9 cellular contexts compared by ENCODE assay signal in the genomic region with DNA sequence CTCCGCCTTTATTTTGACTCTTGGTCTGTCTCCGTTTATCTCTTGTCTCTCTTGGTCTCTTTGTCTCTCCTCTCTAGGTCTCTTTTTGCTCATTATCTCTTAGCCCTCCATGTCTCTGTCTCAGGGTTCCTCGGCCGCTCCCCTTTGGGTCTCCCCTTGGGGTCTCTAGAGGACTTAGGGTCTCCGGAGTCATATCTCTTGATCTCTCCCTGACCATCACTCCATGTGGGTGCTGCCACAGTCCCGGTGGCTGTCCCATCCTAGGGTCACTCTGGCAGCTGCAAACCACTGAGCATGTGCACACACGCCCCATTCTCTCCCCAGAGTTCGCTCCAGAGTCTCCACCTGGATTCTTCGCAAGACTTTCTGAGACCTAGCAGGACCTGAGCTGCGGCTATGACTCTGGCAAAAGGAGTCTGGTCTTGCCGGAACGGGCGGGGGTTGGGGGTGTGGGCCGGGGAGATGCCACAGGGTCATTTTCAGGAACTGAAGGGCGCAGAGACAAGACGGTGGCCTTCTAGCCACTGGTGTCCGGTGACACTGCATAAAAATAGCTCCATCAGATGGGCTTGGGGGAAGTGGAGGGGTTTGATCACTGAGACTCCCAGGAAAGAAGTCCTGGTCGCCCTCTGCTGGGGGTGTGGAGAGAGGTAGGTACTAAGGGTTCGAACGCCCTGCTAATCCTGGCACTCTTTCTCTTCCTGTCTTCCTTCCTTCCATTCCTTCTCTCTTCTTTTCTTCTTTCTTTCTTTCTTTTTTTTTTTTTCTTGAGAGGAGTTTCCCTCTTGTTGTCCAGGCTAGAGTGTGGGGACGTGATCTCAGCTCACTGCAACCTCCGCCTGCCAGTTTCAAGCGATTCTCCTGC. TPM values are rescaled to one million over a fixed set of nuclear protein-coding genes. Genes with fewer than 3 reads are reported as not detected.
DNase-seq lines count a peak whose midpoint lies in the region; ATAC-seq and TF ChIP-seq lines count a peak whose summit lies in the region.
"Had no signal": no experiment of that assay in that cellular context is flagged by ENCODE, and none has a peak within 500 bp of the region (broad histone marks: within the 10 kb centered on the region; RNA-seq: fewer than 3 reads in every experiment).

No MANE protein-coding gene starts in this region.

- intact Hi-C loops in left lung (cut with DNase I): no loop called here

- TF ChIP-seq CTCF in HFFc6 (IDR thresholded peaks at IDR 0.05): peak; percentile 49
- no peak for TF ChIP-seq CTCF in left lung (IDR thresholded peaks at IDR 0.05)

- peaks cover 64% of the 10 kb centered on the region for H3K27me3 Mint-ChIP-seq in CD4-positive, CD25-positive, alpha-beta regulatory T cell
- H3K27me3 Mint-ChIP-seq in HFFc6 (ENCODE audit: insufficient read depth): peaks cover 19% of the 10 kb centered on the region

- peak overlapping the region in 1 of 3 donors; percentile 59 for H3K27ac Mint-ChIP-seq in CD4-positive, CD25-positive, alpha-beta regulatory T cell
- H3K27ac Mint-ChIP-seq in HFFc6: no peak overlapping the region

- peaks cover 14% of the 10 kb centered on the region for H3K27me3 ChIP-seq in CD4-positive, CD25-positive, alpha-beta regulatory T cell (ENCODE audit: control insufficient read depth, insufficient read depth, low read length)
- peaks cover 32 to 58% of the 10 kb centered on the region in 2 donors for H3K27me3 ChIP-seq in left lung

- ATAC-seq in CD4-positive, CD25-positive, alpha-beta regulatory T cell (ENCODE audit: low read depth in 2 of 2): no peak
- ATAC-seq in HG02870 (IDR thresholded peaks at IDR 0.05; ENCODE audit: unreplicated experiment): no peak
- no peak for ATAC-seq in left lung

- peaks cover 0 to 14% (median 9%) of the 10 kb centered on the region in 4 donors for H3K4me1 Mint-ChIP-seq in CD4-positive, CD25-positive, alpha-beta regulatory T cell
- peaks cover 27% of the 10 kb centered on the region for H3K4me1 Mint-ChIP-seq in HFFc6 (ENCODE audit: low read depth)

- H3K36me3 ChIP-seq in CD4-positive, CD25-positive, alpha-beta regulatory T cell (ENCODE audit: control insufficient read depth, insufficient read depth, low read length): no peaks in the 10 kb centered on the region
- no peaks in the 10 kb centered on the region for H3K36me3 ChIP-seq in left lung

- no peak overlapping the region for H3K27ac ChIP-seq in CD4-positive, CD25-positive, alpha-beta regulatory T cell (ENCODE audit: insufficient read depth, low read length, poor library complexity, severe bottlenecking)
- H3K27ac ChIP-seq in left lung: no peak overlapping the region

- DNase-seq in CD4-positive, CD25-positive, alpha-beta regulatory T cell: no peak
- DNase-seq in HFFc6: no peak
- peak; percentile 76 for DNase-seq in SW480 (ENCODE audit: low spot score)
- DNase-seq in iPS-NIHi11 (ENCODE audit: low spot score): peak; percentile 37
- no peak for DNase-seq in NCI-H1436 (lab: John Stamatoyannopoulos, UW)
- no peak for DNase-seq in NCI-H2227 treated with DMSO at 0.1 percent for 48 hours (lab: John Stamatoyannopoulos, UW)
- no peak for DNase-seq in left lung

- H3K9me3 ChIP-seq in CD4-positive, CD25-positive, alpha-beta regulatory T cell (ENCODE audit: control insufficient read depth in 2 of 2, low read length in 2 of 2): no peaks in the 10 kb centered on the region
- no peaks in the 10 kb centered on the region for H3K9me3 ChIP-seq in left lung

- H3K4me3 ChIP-seq in CD4-positive, CD25-positive, alpha-beta regulatory T cell (ENCODE audit: low read depth, low read length): no peak overlapping the region
- H3K4me3 ChIP-seq in left lung: no peak overlapping the region

- no peaks in the 10 kb centered on the region for H3K4me1 ChIP-seq in CD4-positive, CD25-positive, alpha-beta regulatory T cell (ENCODE audit: control insufficient read depth, insufficient read depth, low read length, poor library complexity, severe bottlenecking)
- H3K4me1 ChIP-seq in left lung: peaks cover 0 to 10% of the 10 kb centered on the region in 2 donors

- peaks cover 0 to 8% (median 0%) of the 10 kb centered on the region in 7 donors for H3K9me3 Mint-ChIP-seq in CD4-positive, CD25-positive, alpha-beta regulatory T cell
- peaks cover 23% of the 10 kb centered on the region for H3K9me3 Mint-ChIP-seq in HFFc6

- peaks cover 4% of the 10 kb centered on the region for H3K36me3 Mint-ChIP-seq in CD4-positive, CD25-positive, alpha-beta regulatory T cell
- peaks cover 27% of the 10 kb centered on the region for H3K36me3 Mint-ChIP-seq in HFFc6 (ENCODE audit: low read depth)

- H3K4me3 Mint-ChIP-seq in CD4-positive, CD25-positive, alpha-beta regulatory T cell: peak overlapping the region in 3 of 4 donors; percentile 29 to 49 (median 45)
- peak overlapping the region; percentile 78; the same call in 1 of the 2 replicates for H3K4me3 Mint-ChIP-seq in HFFc6

RNA-seq across cellular contexts. Expression of a gene that starts 1.2 kb away (rescaled TPM):
- total RNA-seq in CD4-positive, CD25-positive, alpha-beta regulatory T cell: not detected
- polyA plus RNA-seq in CD4-positive, CD25-positive, alpha-beta regulatory T cell: not detected
- total RNA-seq in HFFc6 (2021; fragmentation: NEBNext Ultra II Directional; extraction: Animal tissue kit (Norgen Biotek cat#: 25700)): not detected
- total RNA-seq in left lung: not detected

RNA-seq across cellular contexts. Expression of a gene that starts 9.1 kb away (rescaled TPM):
- not detected for total RNA-seq in CD4-positive, CD25-positive, alpha-beta regulatory T cell
- not detected for polyA plus RNA-seq in CD4-positive, CD25-positive, alpha-beta regulatory T cell
- total RNA-seq in HFFc6 (2021; fragmentation: NEBNext Ultra II Directional; extraction: Animal tissue kit (Norgen Biotek cat#: 25700)): 1 to 10 TPM in 2 of 6 experiments, under 1 TPM in 2, not detected in 2; 0.82 to 1.5 (median 1.1) TPM
- 1 to 10 TPM; 2.1 to 6.2 TPM for total RNA-seq in left lung

RNA-seq across cellular contexts. Expression of a gene that starts 11.5 kb away (rescaled TPM):
- total RNA-seq in CD4-positive, CD25-positive, alpha-beta regulatory T cell: 381 TPM
- 10 to 100 TPM; 45.5 to 55.4 (median 52.2) TPM for polyA plus RNA-seq in CD4-positive, CD25-positive, alpha-beta regulatory T cell
- 100 to 1,000 TPM; 134 to 164 (median 156) TPM for total RNA-seq in HFFc6 (2021; fragmentation: NEBNext Ultra II Directional; extraction: Animal tissue kit (Norgen Biotek cat#: 25700))
- total RNA-seq in left lung: 100 to 1,000 TPM; 161 to 173 TPM

RNA-seq across cellular contexts. Expression of a gene that starts 16.2 kb away (rescaled TPM):
- total RNA-seq in CD4-positive, CD25-positive, alpha-beta regulatory T cell: not detected
- not detected for polyA plus RNA-seq in CD4-positive, CD25-positive, alpha-beta regulatory T cell
- 1 to 10 TPM in 4 of 6 experiments, under 1 TPM in 2; 0.36 to 2.2 (median 2.1) TPM for total RNA-seq in HFFc6 (2021; fragmentation: NEBNext Ultra II Directional; extraction: Animal tissue kit (Norgen Biotek cat#: 25700))
- under 1 TPM; 0.09 to 0.34 TPM for total RNA-seq in left lung

RNA-seq across cellular contexts. Expression of a gene that starts 24.8 kb away (rescaled TPM):
- not detected for total RNA-seq in CD4-positive, CD25-positive, alpha-beta regulatory T cell
- polyA plus RNA-seq in CD4-positive, CD25-positive, alpha-beta regulatory T cell: not detected
- 1 to 10 TPM in 4 of 6 experiments, under 1 TPM in 1, not detected in 1; 0.83 to 3.8 (median 3.7) TPM for total RNA-seq in HFFc6 (2021; fragmentation: NEBNext Ultra II Directional; extraction: Animal tissue kit (Norgen Biotek cat#: 25700))
- not detected for total RNA-seq in left lung
- polyA plus RNA-seq: adipose tissue had no signal

Comparison
In these comparisons a context has a peak if more than half of its experiments do, and no peak if none do; other contexts are left out.
1. DNase-seq: peak in SW480 (single experiment) and iPS-NIHi11 (single experiment); none in CD4-positive, CD25-positive, alpha-beta regulatory T cell (0 of 3), HFFc6 (single experiment), NCI-H1436 (single experiment), NCI-H2227 treated with DMSO at 0.1 percent for 48 hours (single experiment) and left lung (0 of 2).